7 cellular contexts compared by ENCODE assay signal in genomic region chr17:74453665-74454196, GRCh38. TPM values are rescaled to one million over a fixed set of nuclear protein-coding genes. Genes with fewer than 3 reads are reported as not detected.
DNase-seq lines count a peak whose midpoint lies in the region; ATAC-seq and TF ChIP-seq lines count a peak whose summit lies in the region.

No MANE protein-coding gene starts in this region.

- TF ChIP-seq CTCF in lung (IDR thresholded peaks at IDR 0.05; ENCODE audit: control extremely low read depth, extremely low read depth) (no peak), foreskin fibroblast (IDR thresholded peaks at IDR 0.05; ENCODE audit: low read depth, low read length) (no peak)

- H3K4me3 ChIP-seq in SJCRH30 (peak overlapping the region; percentile 55), lung (no peak overlapping the region), foreskin fibroblast (ENCODE audit: low read depth in 1 of 2, low read length in 2 of 2) (no peak overlapping the region)

- WGBS in lung, 2 donors: 3 to 4% methylated on average over 29 to 43 of the region's 43 CpGs

- H3K27me3 ChIP-seq in SJCRH30 (peaks cover 12% of the 10 kb centered on the region), lung (ENCODE audit: control insufficient read depth, insufficient read depth) (no peaks in the 10 kb centered on the region)

- H3K27ac ChIP-seq in SJCRH30: no peak overlapping the region
- peak overlapping the region; percentile 62 to 67 for H3K27ac ChIP-seq in lung (ENCODE audit: low read depth in 1 of 2, low read length in 1 of 2)

- H3K36me3 ChIP-seq in SJCRH30 (no peaks in the 10 kb centered on the region), lung (ENCODE audit: control insufficient read depth in 2 of 2, insufficient read depth in 2 of 2, low read length in 2 of 2) (no peaks in the 10 kb centered on the region)

- ATAC-seq in GM18502 (IDR thresholded peaks at IDR 0.05; ENCODE audit: poor library complexity, unreplicated experiment) (peak; percentile 89), HG02884 (IDR thresholded peaks at IDR 0.05; ENCODE audit: unreplicated experiment) (peak; percentile 36), lung (ENCODE audit: insufficient read depth, low FRiP score) (peak; percentile 96)
- ATAC-seq in stimulated activated naive CD8-positive, alpha-beta T cell treated with anti-CD3 and anti-CD28 coated beads, Interleukin-15, Interleukin-2, amounts not matched to agents 100 U/mL and 50 U/mL, for 24 hours: peak; percentile 29

- H3K9me3 ChIP-seq in SJCRH30 (replicated peaks) (no peaks in the 10 kb centered on the region), lung (ENCODE audit: control insufficient read depth in 2 of 2, insufficient read depth in 1 of 2, low read length in 1 of 2) (no peaks in the 10 kb centered on the region)

- DNase-seq in SJCRH30 (no peak), cerebellar cortex (ENCODE audit: low spot score) (peak; percentile 80), lung (ENCODE audit: low spot score) (peak; percentile 87), foreskin fibroblast (no peak)
- no peak for DNase-seq in stimulated activated naive CD8-positive, alpha-beta T cell treated with anti-CD3 and anti-CD28 coated beads, Interleukin-15, Interleukin-2, amounts not matched to agents 100 U/mL and 50 U/mL, for 24 hours

- H3K4me1 ChIP-seq in SJCRH30: peaks cover 10% of the 10 kb centered on the region
- H3K4me1 ChIP-seq in lung (ENCODE audit: control insufficient read depth in 2 of 2, insufficient read depth in 2 of 2, low read length in 2 of 2): peaks cover 7 to 28% of the 10 kb centered on the region in 2 donors

RNA-seq across cellular contexts. Expression of gene CD300A, which starts 12.7 kb away (rescaled TPM):
- not detected in 2 replicates for total RNA-seq in SJCRH30 (2014; rRNA removed; shearing (Covaris generic))
- total RNA-seq in lung: 10 to 100 TPM; 12.9 to 21.0 TPM
- polyA plus RNA-seq in lung: 10 to 100 TPM in 1 of 2 donors, 1 to 10 TPM in 1; 8.0 to 66.3 TPM

RNA-seq across cellular contexts. Expression of gene GPRC5C, which starts 21.8 kb away (rescaled TPM):
- not detected in 2 replicates for total RNA-seq in SJCRH30 (2014; rRNA removed; shearing (Covaris generic))
- 10 to 100 TPM; 77.5 to 81.4 TPM for total RNA-seq in lung
- 10 to 100 TPM; 41.9 to 54.6 TPM for polyA plus RNA-seq in lung

Comparison
In these comparisons a context has a peak if more than half of its experiments do, and no peak if none do; other contexts are left out.
1. ATAC-seq: peak in every context shown above with its lines; median percentile 96 in lung; 89 in GM18502; 36 in HG02884; 29 in stimulated activated naive CD8-positive, alpha-beta T cell treated with anti-CD3 and anti-CD28 coated beads, Interleukin-15, Interleukin-2, amounts not matched to agents 100 U/mL and 50 U/mL, for 24 hours.
2. DNase-seq: peak in cerebellar cortex (single experiment) and lung (single experiment); none in SJCRH30 (0 of 2), stimulated activated naive CD8-positive, alpha-beta T cell treated with anti-CD3 and anti-CD28 coated beads, Interleukin-15, Interleukin-2, amounts not matched to agents 100 U/mL and 50 U/mL, for 24 hours (single experiment) and foreskin fibroblast (0 of 2).
3. RNA of gene CD300A, which starts 12.7 kb away (total RNA-seq): 12.9 to 21.0 TPM in lung; not detected in SJCRH30; every median in the first group is over 10 times any median in the second.
4. RNA of gene GPRC5C, which starts 21.8 kb away (total RNA-seq): 77.5 to 81.4 TPM in lung; not detected in SJCRH30; every median in the first group is over 10 times any median in the second.